Comparison of ENCODE assay signal across 12 cellular contexts in the genomic region with DNA sequence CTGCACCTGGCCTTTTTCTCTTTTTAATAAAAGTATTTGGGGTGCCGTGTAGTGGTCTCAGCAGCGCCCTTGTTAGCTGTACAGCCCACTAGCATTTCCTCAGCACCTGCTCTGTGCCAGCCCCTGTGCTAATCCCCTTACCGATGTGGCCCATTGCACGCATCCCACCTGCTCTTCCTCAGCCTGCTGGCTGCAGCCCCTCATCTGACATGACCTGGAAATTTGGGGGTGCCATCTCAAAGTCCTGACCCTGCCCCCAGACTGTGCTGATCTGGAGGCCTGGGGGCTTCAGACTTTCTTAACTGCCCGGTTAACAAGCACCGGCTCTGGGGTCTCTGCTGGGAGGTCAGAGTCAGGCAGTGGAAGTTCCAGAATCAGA. TPM values are rescaled to one million over a fixed set of nuclear protein-coding genes. Genes with fewer than 3 reads are reported as not detected.
DNase-seq lines count a peak whose midpoint lies in the region; ATAC-seq and TF ChIP-seq lines count a peak whose summit lies in the region.
"Had no signal": no experiment of that assay in that cellular context is flagged by ENCODE, and none has a peak within 500 bp of the region (broad histone marks: within the 10 kb centered on the region; RNA-seq: fewer than 3 reads in every experiment).

No MANE protein-coding gene starts in this region.

- no peak for DNase-seq in NT2/D1 (ENCODE audit: low read depth, low spot score)
- DNase-seq in esophagus muscularis mucosa (ENCODE audit: extremely low spot score), result no peak
- no peak for DNase-seq in neural progenitor cell (ENCODE audit: low spot score)
- DNase-seq in type B pancreatic cell (ENCODE audit: extremely low spot score, unreplicated experiment), result no peak
- no peak for DNase-seq in foreskin fibroblast
- DNase-seq in activated T-cell treated with anti-CD3 and anti-CD28 coated beads, Interleukin-2, amount 50 U/mL, for 4 hours, result no peak
- no peak for DNase-seq in activated CD4-positive, alpha-beta T cell treated with anti-CD3 and anti-CD28 coated beads for 1 hour
- DNase-seq in CD4-positive, alpha-beta T cell, result no peak
- DNase-seq: activated effector memory CD4-positive, alpha-beta T cell treated with Interleukin-2 at 50 U/mL for 16 hours; mesendoderm; NCI-H524 treated with DMSO at 0.1 percent for 48 hours had no signal

- no peak for ATAC-seq in activated T-cell treated with anti-CD3 and anti-CD28 coated beads, Interleukin-2, amount 50 U/mL, for 4 hours
- no peak for ATAC-seq in CD4-positive, alpha-beta T cell (ENCODE audit: poor library complexity)

- H3K4me1 Mint-ChIP-seq in neural progenitor cell (peaks cover 28% of the 10 kb centered on the region), type B pancreatic cell (ENCODE audit: unreplicated experiment) (peaks cover 8% of the 10 kb centered on the region)
- peaks cover 3% of the 10 kb centered on the region for H3K4me1 Mint-ChIP-seq in activated T-cell treated with anti-CD3 and anti-CD28 coated beads, Interleukin-2, amount 50 U/mL, for 4 hours (ENCODE audit: low read depth)
- H3K4me1 Mint-ChIP-seq in CD4-positive, alpha-beta T cell (ENCODE audit: low read depth), result no peaks in the 10 kb centered on the region

- H3K36me3 Mint-ChIP-seq in neural progenitor cell (peaks cover 9% of the 10 kb centered on the region), type B pancreatic cell (peaks cover 10% of the 10 kb centered on the region)
- H3K36me3 Mint-ChIP-seq in activated T-cell treated with anti-CD3 and anti-CD28 coated beads, Interleukin-2, amount 50 U/mL, for 4 hours (ENCODE audit: insufficient read depth), result no peaks in the 10 kb centered on the region
- no peaks in the 10 kb centered on the region for H3K36me3 Mint-ChIP-seq in CD4-positive, alpha-beta T cell (ENCODE audit: low read depth)

- no peak for TF ChIP-seq POLR2A in esophagus muscularis mucosa (IDR thresholded peaks at IDR 0.05; ENCODE audit: low read depth)

- peak overlapping the region; percentile 28 for H3K4me3 Mint-ChIP-seq in neural progenitor cell
- no peak overlapping the region for H3K4me3 Mint-ChIP-seq in type B pancreatic cell
- no peak overlapping the region for H3K4me3 Mint-ChIP-seq in activated T-cell treated with anti-CD3 and anti-CD28 coated beads, Interleukin-2, amount 50 U/mL, for 4 hours
- no peak overlapping the region for H3K4me3 Mint-ChIP-seq in CD4-positive, alpha-beta T cell

- H2AFZ ChIP-seq in neural progenitor cell (replicated peaks), result no peak overlapping the region

- TF ChIP-seq CTCF in esophagus muscularis mucosa (IDR thresholded peaks at IDR 0.05), result no peak
- no peak for TF ChIP-seq CTCF in neural progenitor cell (IDR thresholded peaks at IDR 0.05)
- no peak for TF ChIP-seq CTCF in type B pancreatic cell (conservative IDR thresholded peaks at IDR 0.05)
- no peak for TF ChIP-seq CTCF in foreskin fibroblast (IDR thresholded peaks at IDR 0.05; ENCODE audit: low read depth, low read length)
- no peak for TF ChIP-seq CTCF in CD4-positive, alpha-beta T cell (IDR thresholded peaks at IDR 0.05)

- peaks cover 13% of the 10 kb centered on the region for H4K20me1 ChIP-seq in neural progenitor cell (ENCODE audit: low read depth)

- H3K79me2 ChIP-seq in neural progenitor cell (ENCODE audit: low read depth), result no peaks in the 10 kb centered on the region

- H3K9me3 ChIP-seq in NT2/D1 (ENCODE audit: insufficient read depth, low read length) (peaks cover 7% of the 10 kb centered on the region; the same call in 1 of the 2 replicates), esophagus muscularis mucosa (peaks cover 0 to 10% (median 6%) of the 10 kb centered on the region in 4 donors), neural progenitor cell (ENCODE audit: low read depth) (no peaks in the 10 kb centered on the region)
- H3K9me3 ChIP-seq in CD4-positive, alpha-beta T cell (ENCODE audit: control insufficient read depth, low read length), result peaks cover 20% of the 10 kb centered on the region

- H3K36me3 ChIP-seq in NT2/D1 (ENCODE audit: insufficient read depth, insufficient read length, low read length), result peaks cover 69% of the 10 kb centered on the region
- peaks cover 0 to 28% (median 14%) of the 10 kb centered on the region in 4 donors for H3K36me3 ChIP-seq in esophagus muscularis mucosa
- no peaks in the 10 kb centered on the region for H3K36me3 ChIP-seq in neural progenitor cell
- H3K36me3 ChIP-seq: SJCRH30 had no signal

- H3K4me2 ChIP-seq in neural progenitor cell, result no peak overlapping the region

- H3K27ac Mint-ChIP-seq in neural progenitor cell, result no peak overlapping the region
- H3K27ac Mint-ChIP-seq in type B pancreatic cell, result peak overlapping the region; percentile 82
- H3K27ac Mint-ChIP-seq in CD4-positive, alpha-beta T cell, result no peak overlapping the region

- TF ChIP-seq EP300 in esophagus muscularis mucosa (IDR thresholded peaks at IDR 0.05), result no peak

- CTCF ChIA-PET in CD4-positive, alpha-beta T cell (lab: Charles Lee), result no interaction called here

- intact Hi-C loops in esophagus muscularis mucosa (cut with DNase I), result no loop called here
- intact Hi-C loops in CD4-positive, alpha-beta T cell (cut with DNase I, micrococcal nuclease), result no loop called here

- peaks cover 22% of the 10 kb centered on the region for H3K4me1 ChIP-seq in NT2/D1 (ENCODE audit: insufficient read depth, insufficient read length)
- H3K4me1 ChIP-seq in esophagus muscularis mucosa, result peaks cover 45 to 53% (median 52%) of the 10 kb centered on the region in 4 donors
- peaks cover 20% of the 10 kb centered on the region for H3K4me1 ChIP-seq in neural progenitor cell
- H3K4me1 ChIP-seq: SJCRH30 had no signal

- H3K27me3 ChIP-seq in NT2/D1 (ENCODE audit: insufficient read depth, insufficient read length) (no peaks in the 10 kb centered on the region), esophagus muscularis mucosa (no peaks in the 10 kb centered on the region), neural progenitor cell (no peaks in the 10 kb centered on the region)
- H3K27me3 ChIP-seq in CD4-positive, alpha-beta T cell (ENCODE audit: control insufficient read depth, insufficient read depth, low read length), result peaks cover 5% of the 10 kb centered on the region

- POLR2A ChIA-PET in CD4-positive, alpha-beta T cell (lab: Charles Lee), result no interaction called here

- 84% methylated on average over 5 of the region's 6 CpGs for WGBS in esophagus muscularis mucosa

- H3K9ac ChIP-seq in NT2/D1 (ENCODE audit: insufficient read length, low read depth) (peak overlapping the region; percentile 45), neural progenitor cell (no peak overlapping the region)

- H3K9me3 Mint-ChIP-seq in neural progenitor cell (peaks cover 20% of the 10 kb centered on the region), type B pancreatic cell (no peaks in the 10 kb centered on the region)
- H3K9me3 Mint-ChIP-seq in activated T-cell treated with anti-CD3 and anti-CD28 coated beads, Interleukin-2, amount 50 U/mL, for 4 hours, result peaks cover 10% of the 10 kb centered on the region
- peaks cover 5% of the 10 kb centered on the region for H3K9me3 Mint-ChIP-seq in CD4-positive, alpha-beta T cell

- H3K27me3 Mint-ChIP-seq in neural progenitor cell (ENCODE audit: insufficient read depth, low read depth) (peaks cover 12% of the 10 kb centered on the region), type B pancreatic cell (no peaks in the 10 kb centered on the region)
- peaks cover 5% of the 10 kb centered on the region for H3K27me3 Mint-ChIP-seq in activated T-cell treated with anti-CD3 and anti-CD28 coated beads, Interleukin-2, amount 50 U/mL, for 4 hours (ENCODE audit: low read depth)
- H3K27me3 Mint-ChIP-seq in CD4-positive, alpha-beta T cell, result peaks cover 15% of the 10 kb centered on the region

- H3K27ac ChIP-seq in esophagus muscularis mucosa (replicated peaks in 1 of 4), result peak overlapping the region; percentile 74 to 86 (median 78)
- H3K27ac ChIP-seq in neural progenitor cell, result no peak overlapping the region
- H3K27ac ChIP-seq in CD4-positive, alpha-beta T cell (ENCODE audit: low read depth, low read length), result no peak overlapping the region
- H3K27ac ChIP-seq: SJCRH30 had no signal

- peaks cover 16% of the 10 kb centered on the region for H3F3A ChIP-seq in neural progenitor cell (ENCODE audit: low read depth)

- H3K4me3 ChIP-seq in NT2/D1 (ENCODE audit: insufficient read length, low read depth), result no peak overlapping the region
- H3K4me3 ChIP-seq in esophagus muscularis mucosa, result peak overlapping the region; percentile 34 to 42 (median 39)
- H3K4me3 ChIP-seq in neural progenitor cell, result no peak overlapping the region
- H3K4me3 ChIP-seq in foreskin fibroblast (ENCODE audit: low read depth in 1 of 2, low read length in 2 of 2), result no peak overlapping the region
- H3K4me3 ChIP-seq: SJCRH30 had no signal

RNA-seq across cellular contexts. Expression of a gene that starts 10.4 kb away (rescaled TPM):
- 10 to 100 TPM; 12.6 to 23.6 (median 14.5) TPM for total RNA-seq in esophagus muscularis mucosa
- 13.5 and 42.0 TPM in 2 replicates for total RNA-seq in neural progenitor cell (ENCODE audit: low replicate concordance)
- 52.0 and 64.3 TPM in 2 replicates for total RNA-seq in type B pancreatic cell (ENCODE audit: low replicate concordance)
- under 1 TPM; 0.49 to 0.76 (median 0.63) TPM for total RNA-seq in activated T-cell treated with anti-CD3 and anti-CD28 coated beads, Interleukin-2, amount 50 U/mL, for 4 hours
- total RNA-seq in CD4-positive, alpha-beta T cell, result not detected
- total RNA-seq: SJCRH30 had no signal

RNA-seq across cellular contexts. Expression of a gene that starts 24.2 kb away (rescaled TPM):
- total RNA-seq in esophagus muscularis mucosa, result 1 to 10 TPM; 1.2 to 4.1 (median 2.4) TPM
- 0.28 TPM in 1 of 2 replicates, not detected in the other for total RNA-seq in neural progenitor cell (ENCODE audit: low replicate concordance)
- 0.43 TPM in 1 of 2 replicates, not detected in the other for total RNA-seq in type B pancreatic cell (ENCODE audit: low replicate concordance)
- 1 to 10 TPM; 1.3 to 2.6 (median 2.1) TPM for total RNA-seq in activated T-cell treated with anti-CD3 and anti-CD28 coated beads, Interleukin-2, amount 50 U/mL, for 4 hours
- 1 to 10 TPM; 1.8 to 2.6 TPM for total RNA-seq in CD4-positive, alpha-beta T cell
- total RNA-seq: SJCRH30 had no signal

Comparison
In these comparisons a context has a peak if more than half of its experiments do, and no peak if none do; other contexts are left out.
1. H3K4me3 ChIP-seq: peak in esophagus muscularis mucosa (4 of 4); none in NT2/D1 (single experiment), neural progenitor cell (single experiment) and foreskin fibroblast (0 of 2).
2. H3K27ac ChIP-seq: peak in esophagus muscularis mucosa (4 of 4); none in neural progenitor cell (single experiment) and CD4-positive, alpha-beta T cell (single experiment).